1 cellular context compared by ENCODE assay signal in genomic region chr5:178204205-178205009, GRCh38.
TF ChIP-seq lines count a peak whose summit lies in the region.

Gene HNRNPAB (plus strand): TSS chr5:178204533. CDS start chr5:178204838, 305 bp downstream.

TF ChIP-seq in H1, 55 proteins besides CTCF, POLR2A, EP300 and RAD21 (continued from another document):
- peak; percentile 32; the same call in 1 of the 2 replicates for TF ChIP-seq SP4 (IDR thresholded peaks at IDR 0.05; ENCODE audit: low read length)
- no peak; the same call in 1 of the 2 replicates for TF ChIP-seq TEAD4 (IDR thresholded peaks at IDR 0.05; ENCODE audit: low read depth, low read length)
- peak; percentile 98 for TF ChIP-seq TBP (IDR thresholded peaks at IDR 0.05; ENCODE audit: low read depth, low read length)
- peak; percentile 9 for TF ChIP-seq KDM4A (IDR thresholded peaks at IDR 0.05; ENCODE audit: low read depth, low read length, severe bottlenecking)
- TF ChIP-seq SIN3A (conservative IDR thresholded peaks at IDR 0.05 in 1 of 2, IDR thresholded peaks at IDR 0.05 in 1 of 2; ENCODE audit: low read depth in 1 of 2, low read length in 2 of 2), result peak; percentile 72 to 74; a peak in 3 of 4 replicates
- TF ChIP-seq MAX (IDR thresholded peaks at IDR 0.05), result peak; percentile 95
- no peak for TF ChIP-seq KDM1A (IDR thresholded peaks at IDR 0.05; ENCODE audit: borderline replicate concordance, low read length)
- peak; percentile 100 for TF ChIP-seq POLR2AphosphoS5 (IDR thresholded peaks at IDR 0.05; ENCODE audit: low read depth, low read length)
- TF ChIP-seq CREB1 (IDR thresholded peaks at IDR 0.05), result peak; percentile 64; the same call in 1 of the 2 replicates
- TF ChIP-seq PHF8 (conservative IDR thresholded peaks at IDR 0.05; ENCODE audit: low read depth, low read length), result peak; percentile 98
- TF ChIP-seq TAF1 (IDR thresholded peaks at IDR 0.05; ENCODE audit: low read depth, low read length), result peak; percentile 99
- 0 out of 2 replicates have a peak, but pooled peaks have one; percentile 46 for TF ChIP-seq FOSL1 (IDR thresholded peaks at IDR 0.05; ENCODE audit: insufficient read depth, low read depth, low read length)
- peak; percentile 97 for TF ChIP-seq TAF7 (optimal IDR thresholded peaks at IDR 0.05; ENCODE audit: borderline replicate concordance, low read depth, low read length)
- TF ChIP-seq RBBP5 (IDR thresholded peaks at IDR 0.05; ENCODE audit: borderline replicate concordance, low read depth, low read length), result peak; percentile 88
- TF ChIP-seq NRF1 (IDR thresholded peaks at IDR 0.05; ENCODE audit: low read depth, low read length), result peak; percentile 13; the same call in 1 of the 2 replicates
- TF ChIP-seq CBX8 (IDR thresholded peaks at IDR 0.05; ENCODE audit: borderline replicate concordance, low read depth, low read length), result no peak
- peak; percentile 60 for TF ChIP-seq SP2 (IDR thresholded peaks at IDR 0.05; ENCODE audit: low read length)
- TF ChIP-seq USF2 (IDR thresholded peaks at IDR 0.05; ENCODE audit: low read length), result no peak
- peak; percentile 99 for TF ChIP-seq SP1 (IDR thresholded peaks at IDR 0.05; ENCODE audit: low read depth, low read length)
- peak; percentile 87 for TF ChIP-seq GTF2F1 (IDR thresholded peaks at IDR 0.05; ENCODE audit: borderline replicate concordance, low read depth, low read length)
- no peak for TF ChIP-seq MAFK (IDR thresholded peaks at IDR 0.05; ENCODE audit: low read depth, low read length)
- 0 out of 2 replicates have a peak, but pooled peaks have one; percentile 22 for TF ChIP-seq YY1 (IDR thresholded peaks at IDR 0.05; ENCODE audit: low read depth, low read length)
- TF ChIP-seq SIRT6 (IDR thresholded peaks at IDR 0.05; ENCODE audit: low read length), result no peak
- TF ChIP-seq CTBP2 (IDR thresholded peaks at IDR 0.05; ENCODE audit: borderline replicate concordance, insufficient read depth, insufficient read length, low read length), result no peak
- no peak for TF ChIP-seq TCF12 (IDR thresholded peaks at IDR 0.05; ENCODE audit: low read depth, low read length)
TF ChIP-seq in H1: peak in this region for 19.
